ENCODE assay signal across 19 cellular contexts in the genomic region with DNA sequence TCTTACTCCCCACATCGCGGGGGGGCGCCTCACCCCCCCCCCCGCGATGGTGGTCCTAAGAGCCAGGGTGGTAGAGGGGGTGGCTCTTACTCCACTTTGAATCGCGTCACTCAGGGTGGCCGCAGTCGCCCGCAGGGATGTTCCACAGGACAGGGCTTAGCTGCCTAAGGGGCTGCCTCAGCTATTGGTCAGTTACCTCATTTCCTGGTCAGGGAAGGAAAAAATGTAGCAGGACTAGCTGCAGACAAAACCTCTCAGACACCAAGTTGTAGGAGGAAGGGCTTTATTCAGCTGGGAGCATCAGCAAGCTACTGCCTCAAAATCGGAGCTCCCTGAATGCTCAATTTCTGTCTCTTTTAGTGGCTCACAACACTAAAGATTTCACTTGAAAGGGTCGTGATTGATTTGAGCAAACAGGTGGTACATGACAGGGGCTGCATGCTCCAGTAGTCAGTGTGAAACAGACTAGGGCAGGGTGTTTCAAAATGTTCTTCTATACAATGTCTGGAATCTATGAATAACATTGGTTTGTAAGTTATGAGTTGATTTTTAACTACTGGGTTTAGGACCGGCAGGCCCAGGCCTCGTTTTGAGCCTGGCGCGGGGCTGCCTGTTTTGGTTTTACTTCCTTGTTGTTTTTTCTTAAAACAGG. TPM values are rescaled to one million over a fixed set of nuclear protein-coding genes. Genes with fewer than 3 reads are reported as not detected.
A peak's percentile ranks its signal among the peaks of the same experiment; 100 is the strongest.
DNase-seq lines count a peak whose midpoint lies in the region; ATAC-seq, FAIRE-seq and TF ChIP-seq lines count a peak whose summit lies in the region.
"Had no signal": no experiment of that assay in that cellular context is flagged by ENCODE, and none has a peak within 500 bp of the region (broad histone marks: within the 10 kb centered on the region; RNA-seq: fewer than 3 reads in every experiment).

No MANE protein-coding gene starts in this region.

- no peaks in the 10 kb centered on the region for H3K36me3 ChIP-seq in effector memory CD4-positive, alpha-beta T cell (ENCODE audit: control insufficient read depth, insufficient read depth, low read length)
- H3K36me3 ChIP-seq in testis (ENCODE audit: low read depth, missing control alignments), result no peaks in the 10 kb centered on the region
- H3K36me3 ChIP-seq: cardiac muscle cell, gastroesophageal sphincter had no signal

- no peak overlapping the region for H3K27ac ChIP-seq in effector memory CD4-positive, alpha-beta T cell (ENCODE audit: insufficient read depth, low read length, poor library complexity, severe bottlenecking)
- H3K27ac ChIP-seq in testis, result no peak overlapping the region
- H3K27ac ChIP-seq: cardiac muscle cell, gastroesophageal sphincter had no signal

- no peak for TF ChIP-seq POLR2A in GM12892 (IDR thresholded peaks at IDR 0.05; ENCODE audit: low read depth, low read length)
- no peak for TF ChIP-seq POLR2A in testis (IDR thresholded peaks at IDR 0.05)

- no peak overlapping the region for H3K4me3 ChIP-seq in effector memory CD4-positive, alpha-beta T cell (ENCODE audit: insufficient read depth, low read depth, low read length, poor library complexity, severe bottlenecking)
- H3K4me3 ChIP-seq in testis, result no peak overlapping the region
- H3K4me3 ChIP-seq: cardiac muscle cell, gastroesophageal sphincter had no signal

- CTCF ChIA-PET in T-cell (lab: Charles Lee), result no interaction called here

- no peak for DNase-seq in GM12892 (ENCODE audit: insufficient read length)
- DNase-seq in ecto neural progenitor cell (ENCODE audit: low spot score), result peak; percentile 53
- DNase-seq in nephron progenitor cell, result no peak
- no peak for DNase-seq in T-cell
- DNase-seq in effector memory CD4-positive, alpha-beta T cell, result no peak
- DNase-seq in testis, result no peak
- DNase-seq: activated naive CD4-positive, alpha-beta T cell treated with anti-CD3 and anti-CD28 coated beads, Interleukin-2, amount 50 U/mL, for 16 hours; kidney; NCI-H187 treated with DMSO at 0.1 percent for 48 hours; NCI-H69; stimulated activated CD8-positive, alpha-beta memory T cell treated with anti-CD3 and anti-CD28 coated beads, Interleukin-4, amount 100 ng/mL, for 48 hours; T1000 had no signal

- ATAC-seq in HG02678 (IDR thresholded peaks at IDR 0.05; ENCODE audit: unreplicated experiment) (peak; percentile 66), T-cell (replicated peaks in 1 of 4) (no peak), HG02763 (IDR thresholded peaks at IDR 0.05; ENCODE audit: unreplicated experiment) (no peak)
- ATAC-seq: gastroesophageal sphincter had no signal

- H3K9me3 ChIP-seq in effector memory CD4-positive, alpha-beta T cell (ENCODE audit: control insufficient read depth, low read length), result no peaks in the 10 kb centered on the region
- no peaks in the 10 kb centered on the region for H3K9me3 ChIP-seq in testis
- H3K9me3 ChIP-seq: gastroesophageal sphincter had no signal

- POLR2A ChIA-PET in T-cell (lab: Charles Lee), result no interaction called here

- H3K4me1 Mint-ChIP-seq in nephron progenitor cell, result peaks cover 20% of the 10 kb centered on the region
- H3K4me1 Mint-ChIP-seq in T-cell, result no peaks in the 10 kb centered on the region
- H3K4me1 Mint-ChIP-seq: B cell had no signal

- H3K27ac Mint-ChIP-seq in nephron progenitor cell (peak overlapping the region; percentile 66), T-cell (no peak overlapping the region)
- H3K27ac Mint-ChIP-seq: B cell had no signal

- no peaks in the 10 kb centered on the region for H3K9me3 Mint-ChIP-seq in nephron progenitor cell
- H3K9me3 Mint-ChIP-seq in T-cell, result no peaks in the 10 kb centered on the region

- H3K4me1 ChIP-seq in effector memory CD4-positive, alpha-beta T cell (ENCODE audit: control insufficient read depth, insufficient read depth, low read length, poor library complexity, severe bottlenecking), result no peaks in the 10 kb centered on the region
- no peaks in the 10 kb centered on the region for H3K4me1 ChIP-seq in testis
- H3K4me1 ChIP-seq: gastroesophageal sphincter had no signal

- WGBS in testis, 2 donors, result 36 to 58% methylated on average over 6 to 12 of the region's 16 CpGs

- intact Hi-C loops in testis (cut with DNase I; ENCODE audit: low total_unique reads), result no loop called here

- H3K4me3 Mint-ChIP-seq in nephron progenitor cell, result no peak overlapping the region
- no peak overlapping the region for H3K4me3 Mint-ChIP-seq in T-cell
- H3K4me3 Mint-ChIP-seq: B cell had no signal

- no peak for TF ChIP-seq CTCF in nephron progenitor cell (IDR thresholded peaks at IDR 0.05)
- TF ChIP-seq CTCF in testis (IDR thresholded peaks at IDR 0.05), result no peak

- FAIRE-seq in GM12892 (lab: Jason Lieb, UNC), result peak; percentile 86
- FAIRE-seq: endometrium, kidney had no signal

- no peaks in the 10 kb centered on the region for H3K27me3 ChIP-seq in effector memory CD4-positive, alpha-beta T cell (replicated peaks; ENCODE audit: control insufficient read depth, insufficient read depth, low read length, poor library complexity, severe bottlenecking)
- H3K27me3 ChIP-seq in testis, result no peaks in the 10 kb centered on the region
- H3K27me3 ChIP-seq: cardiac muscle cell, gastroesophageal sphincter had no signal

- H3K36me3 Mint-ChIP-seq in nephron progenitor cell (ENCODE audit: low read depth) (no peaks in the 10 kb centered on the region), T-cell (no peaks in the 10 kb centered on the region)

- H3K27me3 Mint-ChIP-seq in nephron progenitor cell (ENCODE audit: low read depth, poor library complexity) (no peaks in the 10 kb centered on the region), T-cell (peaks cover 9 to 12% of the 10 kb centered on the region in 2 donors)

RNA-seq across cellular contexts. Expression of a gene that starts 6.3 kb away (rescaled TPM):
- not detected for polyA plus RNA-seq in GM12892 (2012; ENCODE audit: missing spikeins)
- total RNA-seq in T-cell, result not detected
- not detected for total RNA-seq in testis
- polyA plus RNA-seq in testis (ENCODE audit: insufficient read depth, low read depth, low replicate concordance), result not detected
- total RNA-seq: B cell, gastroesophageal sphincter, kidney, ureter had no signal
- polyA plus RNA-seq: cardiac muscle cell had no signal
